Comparison of ENCODE assay signal across 9 cellular contexts in genomic region chr1:152141971-152142584, GRCh38. TPM values are rescaled to one million over a fixed set of nuclear protein-coding genes. Genes with fewer than 3 reads are reported as not detected.
DNase-seq lines count a peak whose midpoint lies in the region; ATAC-seq and TF ChIP-seq lines count a peak whose summit lies in the region.
"Had no signal": no experiment of that assay in that cellular context is flagged by ENCODE, and none has a peak within 500 bp of the region (broad histone marks: within the 10 kb centered on the region; RNA-seq: fewer than 3 reads in every experiment).

No MANE protein-coding gene starts in this region.

- H3K79me2 ChIP-seq in OCI-LY1 (ENCODE audit: insufficient read depth, low read length), result no peaks in the 10 kb centered on the region

- H3K4me3 ChIP-seq in OCI-LY1 (ENCODE audit: low read depth, low read length, poor library complexity, severe bottlenecking), result no peak overlapping the region
- no peak overlapping the region for H3K4me3 ChIP-seq in endodermal cell (ENCODE audit: low read length)

- no peaks in the 10 kb centered on the region for H3K27me3 ChIP-seq in OCI-LY1 (ENCODE audit: insufficient read depth, low read length)
- H3K27me3 ChIP-seq in endodermal cell (ENCODE audit: control insufficient read depth, insufficient read depth, low read length, poor library complexity, severe bottlenecking), result no peaks in the 10 kb centered on the region

- no peak overlapping the region for H3K4me3 Mint-ChIP-seq in endodermal cell
- H3K4me3 Mint-ChIP-seq in stimulated activated naive B cell treated with anti-CD40 and anti-IgM and Interleukin-4, amounts not matched to agents 10 μg/mL and 1 μg/mL and 100 μg/mL, for 72 hours, result no peak overlapping the region
- H3K4me3 Mint-ChIP-seq: activated B cell treated with CpG ODN at 0.5 μM for 24 hours had no signal

- TF ChIP-seq CTCF in GM20000 (IDR thresholded peaks at IDR 0.05; ENCODE audit: extremely low read depth, missing control alignments) (no peak), OCI-LY1 (IDR thresholded peaks at IDR 0.05; ENCODE audit: low read length) (peak; percentile 69), endodermal cell (conservative IDR thresholded peaks at IDR 0.05) (peak; percentile 85)

- H3K9me2 ChIP-seq in OCI-LY1 (ENCODE audit: low read depth, low read length), result no peaks in the 10 kb centered on the region

- H3K27ac Mint-ChIP-seq in endodermal cell, result no peak overlapping the region
- no peak overlapping the region for H3K27ac Mint-ChIP-seq in stimulated activated naive B cell treated with anti-CD40 and anti-IgM and Interleukin-4, amounts not matched to agents 10 μg/mL and 1 μg/mL and 100 μg/mL, for 72 hours
- H3K27ac Mint-ChIP-seq: activated B cell treated with CpG ODN at 0.5 μM for 24 hours had no signal

- no peaks in the 10 kb centered on the region for H3K36me3 Mint-ChIP-seq in endodermal cell (ENCODE audit: low read depth)
- H3K36me3 Mint-ChIP-seq in stimulated activated naive B cell treated with anti-CD40 and anti-IgM and Interleukin-4, amounts not matched to agents 10 μg/mL and 1 μg/mL and 100 μg/mL, for 72 hours, result peaks cover 2 to 5% of the 10 kb centered on the region in 2 donors

- peak; percentile 25 for DNase-seq in COLO668 (lab: John Stamatoyannopoulos, UW; ENCODE audit: unreplicated experiment)
- DNase-seq in GM20000 (ENCODE audit: low spot score), result peak; percentile 24
- peak; percentile 79 for DNase-seq in endodermal cell
- peak; percentile 59 for DNase-seq in midbrain (lab: John Stamatoyannopoulos, UW)
- DNase-seq in central memory CD4-positive, alpha-beta T cell, result no peak
- DNase-seq in stimulated activated naive B cell treated with anti-CD40 and anti-IgM and Interleukin-4, amounts not matched to agents 10 μg/mL and 1 μg/mL and 100 μg/mL, for 72 hours, result no peak
- DNase-seq: activated B cell treated with CpG ODN at 0.5 μM for 24 hours had no signal

- H3K36me3 ChIP-seq in OCI-LY1 (ENCODE audit: insufficient read depth, low read length) (no peaks in the 10 kb centered on the region), endodermal cell (ENCODE audit: control insufficient read depth, insufficient read depth, low read length) (no peaks in the 10 kb centered on the region)

- H3K9ac ChIP-seq in OCI-LY1 (ENCODE audit: low read length) (no peak overlapping the region), endodermal cell (ENCODE audit: extremely low read depth, low read length, poor library complexity, severe bottlenecking) (no peak overlapping the region)

- H3K4me1 ChIP-seq in OCI-LY1 (ENCODE audit: insufficient read depth, low read length, severe bottlenecking) (no peaks in the 10 kb centered on the region), endodermal cell (ENCODE audit: control insufficient read depth, insufficient read depth, low read length) (no peaks in the 10 kb centered on the region)

- H3K27ac ChIP-seq in OCI-LY1 (ENCODE audit: low read depth, low read length, poor library complexity, severe bottlenecking), result no peak overlapping the region
- H3K27ac ChIP-seq in endodermal cell (ENCODE audit: low read depth, low read length), result no peak overlapping the region

- no peaks in the 10 kb centered on the region for H4K20me1 ChIP-seq in OCI-LY1 (ENCODE audit: insufficient read depth, low read length)

- H3K9me3 Mint-ChIP-seq in endodermal cell, result peaks cover 29% of the 10 kb centered on the region
- peaks cover 10 to 13% of the 10 kb centered on the region in 2 donors for H3K9me3 Mint-ChIP-seq in stimulated activated naive B cell treated with anti-CD40 and anti-IgM and Interleukin-4, amounts not matched to agents 10 μg/mL and 1 μg/mL and 100 μg/mL, for 72 hours

- H2AFZ ChIP-seq in OCI-LY1 (ENCODE audit: low read length), result no peak overlapping the region

- no peak overlapping the region for H3K4me2 ChIP-seq in OCI-LY1 (ENCODE audit: low read length)

- no peaks in the 10 kb centered on the region for H3F3A ChIP-seq in OCI-LY1 (ENCODE audit: insufficient read depth, low read length)

- H3K9me3 ChIP-seq in OCI-LY1 (ENCODE audit: low read length) (no peaks in the 10 kb centered on the region), endodermal cell (ENCODE audit: control insufficient read depth, low read length) (peaks cover 19% of the 10 kb centered on the region)

- no peaks in the 10 kb centered on the region for H3K4me1 Mint-ChIP-seq in endodermal cell
- no peaks in the 10 kb centered on the region for H3K4me1 Mint-ChIP-seq in stimulated activated naive B cell treated with anti-CD40 and anti-IgM and Interleukin-4, amounts not matched to agents 10 μg/mL and 1 μg/mL and 100 μg/mL, for 72 hours
- H3K4me1 Mint-ChIP-seq: activated B cell treated with CpG ODN at 0.5 μM for 24 hours had no signal

- peaks cover 2% of the 10 kb centered on the region for H3K27me3 Mint-ChIP-seq in endodermal cell (ENCODE audit: insufficient read depth)
- H3K27me3 Mint-ChIP-seq in stimulated activated naive B cell treated with anti-CD40 and anti-IgM and Interleukin-4, amounts not matched to agents 10 μg/mL and 1 μg/mL and 100 μg/mL, for 72 hours, result peaks cover 33 to 50% of the 10 kb centered on the region in 2 donors

- no peak for ATAC-seq in GM18868 (IDR thresholded peaks at IDR 0.05; ENCODE audit: unreplicated experiment)
- no peak for ATAC-seq in stimulated activated naive B cell treated with anti-CD40 and anti-IgM and Interleukin-4, amounts not matched to agents 10 μg/mL and 1 μg/mL and 100 μg/mL, for 72 hours (replicated peaks)

- WGBS in endodermal cell (ENCODE audit: insufficient coverage in 1 of 2, insufficient read length in 1 of 2), 2 experiments, result 0 to 10% methylated on average over 1 of the region's 1 CpG

RNA-seq across cellular contexts. Expression of gene RPTN, which starts 16.9 kb away (rescaled TPM):
- not detected for total RNA-seq in endodermal cell
- polyA plus RNA-seq in endodermal cell (2013, experiment 1 of 2), result not detected
- polyA plus RNA-seq in endodermal cell (2013, experiment 2 of 2), result not detected
- total RNA-seq: activated B cell treated with CpG ODN at 0.5 μM for 24 hours had no signal

RNA-seq across cellular contexts. Expression of gene TCHH, which starts 26.8 kb away (rescaled TPM):
- total RNA-seq in endodermal cell, result under 1 TPM; 0.09 TPM
- polyA plus RNA-seq in endodermal cell (2013, experiment 1 of 2), result not detected
- polyA plus RNA-seq in endodermal cell (2013, experiment 2 of 2), result not detected
- total RNA-seq: activated B cell treated with CpG ODN at 0.5 μM for 24 hours had no signal

RNA-seq across cellular contexts. Expression of gene TCHHL1, which starts 53.2 kb away (rescaled TPM):
- not detected for total RNA-seq in endodermal cell
- not detected for polyA plus RNA-seq in endodermal cell (2013, experiment 1 of 2)
- polyA plus RNA-seq in endodermal cell (2013, experiment 2 of 2), result not detected
- total RNA-seq: activated B cell treated with CpG ODN at 0.5 μM for 24 hours had no signal

Comparison
In these comparisons a context has a peak if more than half of its experiments do, and no peak if none do; other contexts are left out.
1. DNase-seq: peak in COLO668 (single experiment), GM20000 (single experiment), endodermal cell (single experiment) and midbrain (single experiment); none in central memory CD4-positive, alpha-beta T cell (single experiment) and stimulated activated naive B cell treated with anti-CD40 and anti-IgM and Interleukin-4, amounts not matched to agents 10 μg/mL and 1 μg/mL and 100 μg/mL, for 72 hours (single experiment).